Comparison of ENCODE assay signal across 2 cellular contexts in genomic region chr5:135126688-135127603, GRCh38.
TF ChIP-seq lines count a peak whose summit lies in the region.

No MANE protein-coding gene starts in this region.

TF ChIP-seq in HEK293, 187 proteins besides CTCF, POLR2A, EP300 and RAD21 (continued from another document):
- 0 out of 2 replicates have a peak, but pooled peaks have one; percentile 26 for TF ChIP-seq ZNF692 (tag by site-specific recombination; IDR thresholded peaks at IDR 0.05)

TF ChIP-seq in GM23338, 12 proteins besides CTCF, POLR2A, EP300 and RAD21 (continued from another document):
- TF ChIP-seq ZNF462 (CRISPR knock-in tag; IDR thresholded peaks at IDR 0.05): no peak
- TF ChIP-seq ETS1 (IDR thresholded peaks at IDR 0.05): no peak
- no peak for TF ChIP-seq STAT1 (IDR thresholded peaks at IDR 0.05; ENCODE audit: unreplicated experiment)
- no peak for TF ChIP-seq EZH2 (IDR thresholded peaks at IDR 0.05; ENCODE audit: low read depth, unreplicated experiment)
- TF ChIP-seq CREB1 (CRISPR knock-in tag; IDR thresholded peaks at IDR 0.05; ENCODE audit: low read depth): no peak
- no peak for TF ChIP-seq EZH2phosphoT487 (IDR thresholded peaks at IDR 0.05; ENCODE audit: unreplicated experiment)
- no peak for TF ChIP-seq ZNF114 (CRISPR knock-in tag; IDR thresholded peaks at IDR 0.05)
